18 cellular contexts compared by ENCODE assay signal in the genomic region with DNA sequence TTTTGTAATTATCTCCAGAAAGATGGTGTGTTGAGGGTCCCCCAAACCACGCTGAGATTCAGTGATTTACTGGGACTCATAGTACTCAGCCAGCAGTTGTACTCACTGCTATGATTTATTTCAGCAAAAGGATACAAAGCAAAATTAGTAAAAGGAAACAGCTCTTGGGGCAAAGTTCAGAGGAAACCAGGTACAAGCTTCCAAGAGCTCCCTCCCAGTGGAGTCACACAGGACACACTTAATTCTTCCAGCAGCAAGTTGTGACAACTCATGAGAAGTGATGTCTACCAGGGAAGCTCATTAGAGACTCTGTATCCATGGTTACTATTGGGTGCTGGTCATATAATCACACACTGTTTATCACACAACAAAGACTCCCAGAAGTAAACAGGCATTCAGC.
"Had no signal": no experiment of that assay in that cellular context is flagged by ENCODE, and none has a peak within 500 bp of the region (broad histone marks: within the 10 kb centered on the region; RNA-seq: fewer than 3 reads in every experiment).

No MANE protein-coding gene starts in this region.

- DNase-seq: cortex of kidney; dorsolateral prefrontal cortex; effector CD8-positive, alpha-beta T cell; heart left ventricle; hippocampal formation; mammary epithelial cell; nucleus accumbens; ovary; stimulated activated CD4-positive, alpha-beta T cell treated with anti-CD3 and anti-CD28 coated beads, Interleukin-2, amount 100 ng/mL, for 48 hours; stimulated activated naive CD8-positive, alpha-beta T cell treated with anti-CD3 and anti-CD28 coated beads, Interleukin-15, Interleukin-2, amounts not matched to agents 100 U/mL and 50 U/mL, for 24 hours; thyroid gland; upper lobe of left lung; uterus had no signal

- H3K27ac ChIP-seq: dorsolateral prefrontal cortex, heart left ventricle, neural progenitor cell, ovary, right atrium auricular region, suprapubic skin, thyroid gland, upper lobe of left lung, uterus had no signal

- H3K9me3 ChIP-seq: ovary, right atrium auricular region, suprapubic skin, thyroid gland, upper lobe of left lung, uterus had no signal

- H3K36me3 ChIP-seq: ovary, right atrium auricular region, uterus had no signal

- H3K4me3 ChIP-seq: dorsolateral prefrontal cortex, heart left ventricle, neural progenitor cell, ovary, right atrium auricular region, smooth muscle cell, suprapubic skin, thyroid gland, upper lobe of left lung, uterus had no signal

- ATAC-seq: heart left ventricle; natural killer cell treated with Interleukin-12 subunit alpha and Interleukin-12 subunit beta and Interleukin-15 and Interleukin-18, amount 100 ng/mL, for 72 hours; stimulated activated naive CD8-positive, alpha-beta T cell treated with anti-CD3 and anti-CD28 coated beads, Interleukin-15, Interleukin-2, amounts not matched to agents 100 U/mL and 50 U/mL, for 24 hours had no signal

- H3K4me1 ChIP-seq: heart left ventricle, neural progenitor cell, right atrium auricular region, suprapubic skin, thyroid gland, upper lobe of left lung, uterus had no signal

- H3K27me3 ChIP-seq: dorsolateral prefrontal cortex, heart left ventricle, neural progenitor cell, ovary, right atrium auricular region, suprapubic skin, thyroid gland, upper lobe of left lung, uterus had no signal
